Comparison of ENCODE assay signal across 8 cellular contexts in the genomic region with DNA sequence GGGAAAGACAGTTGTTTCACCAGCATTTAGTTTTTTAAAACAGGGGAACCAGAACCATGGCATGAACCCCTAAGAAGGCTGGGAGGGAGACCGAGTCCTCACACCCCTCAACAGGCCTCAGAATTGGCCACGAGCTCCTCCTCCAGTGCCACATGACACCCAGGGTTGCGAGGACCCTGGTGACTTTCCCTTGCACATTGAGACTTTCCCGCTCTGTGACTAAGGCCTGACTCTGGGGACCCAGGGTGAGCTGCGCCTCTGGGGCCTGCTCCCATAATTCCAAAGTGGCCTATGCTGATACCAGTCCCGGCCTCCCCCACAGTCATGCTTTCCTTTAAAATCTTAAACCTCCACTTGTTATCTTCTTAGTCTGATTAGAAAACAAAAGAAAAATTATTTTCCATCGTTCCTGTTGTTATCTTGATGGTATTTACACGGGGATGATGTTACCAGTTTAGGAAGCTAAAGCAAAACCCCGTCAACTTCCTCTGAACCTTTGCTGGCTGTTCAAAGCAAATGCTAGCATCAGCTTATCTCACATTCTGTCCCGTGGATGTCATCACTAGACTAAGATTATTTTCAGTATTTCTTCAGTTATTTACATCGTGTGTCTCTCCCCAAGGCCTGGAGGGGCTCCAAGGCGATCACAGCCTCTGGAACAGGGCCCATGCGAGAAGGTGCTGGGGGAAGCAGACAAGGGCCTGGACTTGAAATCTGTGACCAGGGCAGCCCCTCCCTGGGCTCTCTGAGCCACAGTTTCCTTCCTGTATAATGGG. TPM values are rescaled to one million over a fixed set of nuclear protein-coding genes. Genes with fewer than 3 reads are reported as not detected.
DNase-seq lines count a peak whose midpoint lies in the region; ATAC-seq and TF ChIP-seq lines count a peak whose summit lies in the region.

No MANE protein-coding gene starts in this region.

- peaks cover 21% of the 10 kb centered on the region for H3K36me3 Mint-ChIP-seq in activated naive CD8-positive, alpha-beta T cell treated with anti-CD3 and anti-CD28 coated beads, Interleukin-2, amount 50 U/mL, for 24 hours (ENCODE audit: low read depth)
- H3K36me3 Mint-ChIP-seq in stimulated activated effector memory CD8-positive, alpha-beta T cell treated with anti-CD3 and anti-CD28 coated beads, Interleukin-12 subunit alpha, Interleukin-12 subunit beta, amount 100 ng/mL, for 72 hours: peaks cover 86% of the 10 kb centered on the region

- no peaks in the 10 kb centered on the region for H3K9me3 Mint-ChIP-seq in activated naive CD8-positive, alpha-beta T cell treated with anti-CD3 and anti-CD28 coated beads, Interleukin-2, amount 50 U/mL, for 24 hours
- no peaks in the 10 kb centered on the region for H3K9me3 Mint-ChIP-seq in stimulated activated effector memory CD8-positive, alpha-beta T cell treated with anti-CD3 and anti-CD28 coated beads, Interleukin-12 subunit alpha, Interleukin-12 subunit beta, amount 100 ng/mL, for 72 hours

- peak; percentile 75 for ATAC-seq in activated naive CD8-positive, alpha-beta T cell treated with anti-CD3 and anti-CD28 coated beads, Interleukin-2, amount 50 U/mL, for 24 hours
- peak; percentile 1 for ATAC-seq in left lobe of liver
- ATAC-seq in stimulated activated effector memory CD8-positive, alpha-beta T cell treated with anti-CD3 and anti-CD28 coated beads, Interleukin-12 subunit alpha, Interleukin-12 subunit beta, amount 100 ng/mL, for 72 hours: peak; percentile 59
- ATAC-seq in GM18870 (IDR thresholded peaks at IDR 0.05; ENCODE audit: unreplicated experiment): no peak
- no peak for ATAC-seq in HG02678 (IDR thresholded peaks at IDR 0.05; ENCODE audit: unreplicated experiment)

- no peaks in the 10 kb centered on the region for H3K9me3 ChIP-seq in BE2C

- no peaks in the 10 kb centered on the region for H3K4me1 ChIP-seq in BE2C

- H3K4me1 Mint-ChIP-seq in activated naive CD8-positive, alpha-beta T cell treated with anti-CD3 and anti-CD28 coated beads, Interleukin-2, amount 50 U/mL, for 24 hours: peaks cover 97% of the 10 kb centered on the region
- peaks cover 100% of the 10 kb centered on the region for H3K4me1 Mint-ChIP-seq in stimulated activated effector memory CD8-positive, alpha-beta T cell treated with anti-CD3 and anti-CD28 coated beads, Interleukin-12 subunit alpha, Interleukin-12 subunit beta, amount 100 ng/mL, for 72 hours

- TF ChIP-seq CTCF in BE2C (IDR thresholded peaks at IDR 0.05; ENCODE audit: low read depth, low read length): no peak

- no peak overlapping the region for H3K4me3 ChIP-seq in BE2C (ENCODE audit: low read depth, low read length)

- H3K27me3 Mint-ChIP-seq in activated naive CD8-positive, alpha-beta T cell treated with anti-CD3 and anti-CD28 coated beads, Interleukin-2, amount 50 U/mL, for 24 hours: no peaks in the 10 kb centered on the region

- H3K36me3 ChIP-seq in BE2C: peaks cover 10% of the 10 kb centered on the region

- H3K27ac Mint-ChIP-seq in activated naive CD8-positive, alpha-beta T cell treated with anti-CD3 and anti-CD28 coated beads, Interleukin-2, amount 50 U/mL, for 24 hours: peak overlapping the region; percentile 87
- peak overlapping the region; percentile 99 for H3K27ac Mint-ChIP-seq in stimulated activated effector memory CD8-positive, alpha-beta T cell treated with anti-CD3 and anti-CD28 coated beads, Interleukin-12 subunit alpha, Interleukin-12 subunit beta, amount 100 ng/mL, for 72 hours

- peak; percentile 7 for DNase-seq in NCI-H226
- DNase-seq in activated naive CD8-positive, alpha-beta T cell treated with anti-CD3 and anti-CD28 coated beads, Interleukin-2, amount 50 U/mL, for 24 hours: peak; percentile 55
- no peak for DNase-seq in left lobe of liver (ENCODE audit: low spot score)
- no peak for DNase-seq in stimulated activated effector memory CD8-positive, alpha-beta T cell treated with anti-CD3 and anti-CD28 coated beads, Interleukin-12 subunit alpha, Interleukin-12 subunit beta, amount 100 ng/mL, for 72 hours (ENCODE audit: low spot score in 2 of 2)
- DNase-seq in BE2C: no peak
- DNase-seq in GDM1 (lab: John Stamatoyannopoulos, UW): no peak

- no peaks in the 10 kb centered on the region for H3K27me3 ChIP-seq in BE2C

- H3K4me3 Mint-ChIP-seq in activated naive CD8-positive, alpha-beta T cell treated with anti-CD3 and anti-CD28 coated beads, Interleukin-2, amount 50 U/mL, for 24 hours: no peak overlapping the region
- H3K4me3 Mint-ChIP-seq in stimulated activated effector memory CD8-positive, alpha-beta T cell treated with anti-CD3 and anti-CD28 coated beads, Interleukin-12 subunit alpha, Interleukin-12 subunit beta, amount 100 ng/mL, for 72 hours: peak overlapping the region; percentile 72

RNA-seq across cellular contexts. Expression of gene FAM53B, which starts 42.1 kb away (rescaled TPM):
- 5.7 TPM for total RNA-seq in left lobe of liver
- polyA plus RNA-seq in BE2C (2012; ENCODE audit: insufficient read depth, insufficient read length, low read depth): 22.9 TPM

Comparison
In these comparisons a context has a peak if more than half of its experiments do, and no peak if none do; other contexts are left out.
1. DNase-seq: peak in NCI-H226 (single experiment) and activated naive CD8-positive, alpha-beta T cell treated with anti-CD3 and anti-CD28 coated beads, Interleukin-2, amount 50 U/mL, for 24 hours (single experiment); none in left lobe of liver (single experiment), stimulated activated effector memory CD8-positive, alpha-beta T cell treated with anti-CD3 and anti-CD28 coated beads, Interleukin-12 subunit alpha, Interleukin-12 subunit beta, amount 100 ng/mL, for 72 hours (0 of 2), BE2C (single experiment) and GDM1 (single experiment).
2. ATAC-seq: peak in activated naive CD8-positive, alpha-beta T cell treated with anti-CD3 and anti-CD28 coated beads, Interleukin-2, amount 50 U/mL, for 24 hours (single experiment), left lobe of liver (single experiment) and stimulated activated effector memory CD8-positive, alpha-beta T cell treated with anti-CD3 and anti-CD28 coated beads, Interleukin-12 subunit alpha, Interleukin-12 subunit beta, amount 100 ng/mL, for 72 hours (single experiment); none in GM18870 (single experiment) and HG02678 (single experiment).